In the genomic region with DNA sequence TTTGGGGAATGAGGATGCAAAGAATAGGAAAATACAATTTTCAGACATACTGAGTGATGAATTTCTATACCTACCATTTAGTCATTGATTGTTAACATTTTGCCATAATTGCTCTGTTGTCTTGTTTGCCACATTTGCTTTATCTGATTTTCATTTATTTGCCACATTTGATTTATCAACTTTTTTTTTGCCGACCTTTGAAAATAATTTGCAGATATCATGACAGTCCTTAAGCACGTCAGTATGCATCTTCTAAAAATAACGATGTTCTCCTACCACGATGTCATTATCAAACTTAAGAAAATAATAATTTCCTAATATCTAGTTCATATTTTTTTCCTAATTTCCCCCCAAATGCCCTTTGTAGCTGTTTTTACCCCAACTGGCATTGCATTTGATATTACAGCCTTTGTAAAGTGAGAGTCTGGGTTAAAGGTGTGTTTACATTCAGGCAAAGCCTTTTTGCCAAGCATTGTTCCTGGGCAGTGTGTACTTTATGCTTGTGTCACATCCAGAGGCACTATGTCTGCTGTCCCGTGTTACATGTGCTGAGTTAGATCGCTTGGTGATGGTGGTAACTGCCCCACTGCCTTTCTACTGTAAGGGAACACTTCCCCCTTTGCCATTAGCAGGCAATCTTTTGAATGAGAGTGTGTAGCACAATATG, we compare ENCODE assay signal across 14 cellular contexts. TPM values are rescaled to one million over a fixed set of nuclear protein-coding genes. Genes with fewer than 3 reads are reported as not detected.
DNase-seq lines count a peak whose midpoint lies in the region; ATAC-seq and TF ChIP-seq lines count a peak whose summit lies in the region.
"Had no signal": no experiment of that assay in that cellular context is flagged by ENCODE, and none has a peak within 500 bp of the region (broad histone marks: within the 10 kb centered on the region; RNA-seq: fewer than 3 reads in every experiment).

No MANE protein-coding gene starts in this region.

- POLR2A ChIA-PET in PC-3 (lab: Charles Lee; ENCODE audit: unreplicated experiment), result interaction anchor here (1.1 kb wide), 1 partner anchor 26 kb away, joined by 5 read pairs; a partner anchor contains a TSS

- BruUV-seq in PC-3 (replicated peaks; lab: Mats Ljungman, UMichigan), result TSS peak; percentile 7

- H3K9ac ChIP-seq in PC-3 (ENCODE audit: low read length), result no peak overlapping the region

- ATAC-seq in PC-3 (peak; percentile 48), left lobe of liver (peak; percentile 98)
- ATAC-seq: CD8-positive, alpha-beta T cell had no signal

- H3K4me3 ChIP-seq in LNCaP clone FGC (ENCODE audit: low read depth, low read length) (no peak overlapping the region), PC-3 (ENCODE audit: low read length) (no peak overlapping the region), stomach (no peak overlapping the region)

- no peak overlapping the region for H3K27ac ChIP-seq in PC-3 (ENCODE audit: low read length)
- peak overlapping the region in 1 of 5 donors; percentile 1 for H3K27ac ChIP-seq in stomach

- intact Hi-C loops in PC-3 (cut with micrococcal nuclease), result no loop called here
- intact Hi-C loops in stomach (cut with DNase I; ENCODE audit: low total_unique reads), result no loop called here

- no peak for TF ChIP-seq EP300 in stomach (IDR thresholded peaks at IDR 0.05)

- H3K9me3 ChIP-seq in PC-3 (ENCODE audit: low read length), result no peaks in the 10 kb centered on the region
- no peaks in the 10 kb centered on the region for H3K9me3 ChIP-seq in stomach

- H3K36me3 Mint-ChIP-seq in mesothelial cell of epicardium, result peaks cover 47% of the 10 kb centered on the region

- no peaks in the 10 kb centered on the region for H3K79me2 ChIP-seq in PC-3 (ENCODE audit: low read length)

- no peaks in the 10 kb centered on the region for H3K27me3 Mint-ChIP-seq in mesothelial cell of epicardium (ENCODE audit: low read depth)

- no peaks in the 10 kb centered on the region for H4K20me1 ChIP-seq in PC-3 (ENCODE audit: low read length)

- H3K4me1 Mint-ChIP-seq in mesothelial cell of epicardium, result no peaks in the 10 kb centered on the region
- H3K4me1 Mint-ChIP-seq: CD14-positive monocyte, H9 had no signal

- peaks cover 3% of the 10 kb centered on the region; the same call in 1 of the 2 replicates for H3K4me1 ChIP-seq in PC-3 (ENCODE audit: insufficient read depth, low read length)
- peaks cover 0 to 11% (median 0%) of the 10 kb centered on the region in 4 donors for H3K4me1 ChIP-seq in stomach

- WGBS in stomach, 5 donors, result 40 to 66% (median 48%) methylated on average over 6 of the region's 6 CpGs

- no peaks in the 10 kb centered on the region for H3F3A ChIP-seq in PC-3 (ENCODE audit: low read length, unreplicated experiment)

- H3K9me3 Mint-ChIP-seq in mesothelial cell of epicardium, result peaks cover 4% of the 10 kb centered on the region
- H3K9me3 Mint-ChIP-seq: CD14-positive monocyte; CD8-positive, alpha-beta T cell had no signal

- TF ChIP-seq CTCF in LNCaP clone FGC (IDR thresholded peaks at IDR 0.05; ENCODE audit: control insufficient read depth, extremely low read depth, insufficient read depth) (no peak), PC-3 (conservative IDR thresholded peaks at IDR 0.05; ENCODE audit: low read depth, low read length) (no peak), stomach (IDR thresholded peaks at IDR 0.05) (no peak), mesothelial cell of epicardium (IDR thresholded peaks at IDR 0.05; ENCODE audit: unreplicated experiment) (no peak)

- peak; percentile 1 for DNase-seq in LNCaP clone FGC (ENCODE audit: low read depth)
- DNase-seq in PC-3, result no peak
- DNase-seq in left lobe of liver (ENCODE audit: low spot score), result peak; percentile 61
- peak; percentile 29 for DNase-seq in stomach
- no peak for DNase-seq in NCI-H2196 (lab: John Stamatoyannopoulos, UW; ENCODE audit: unreplicated experiment)
- DNase-seq in mesothelial cell of epicardium (ENCODE audit: low spot score in 2 of 2, unreplicated experiment in 2 of 2), result no peak
- no peak for DNase-seq in NCI-H128 (lab: John Stamatoyannopoulos, UW; ENCODE audit: unreplicated experiment)
- DNase-seq: CD8-positive, alpha-beta T cell; COR-L47; DMS153; DMS79 treated with DMSO at 0.1 percent for 48 hours; GOT3; H9 had no signal

- H3K9me2 ChIP-seq in PC-3 (replicated peaks; ENCODE audit: low read length), result no peaks in the 10 kb centered on the region

- H3K36me3 ChIP-seq in PC-3 (ENCODE audit: low read depth, low read length) (peaks cover 63% of the 10 kb centered on the region), stomach (peaks cover 49 to 98% (median 97%) of the 10 kb centered on the region in 4 donors)

- CTCF ChIA-PET in PC-3 (lab: Charles Lee), result no interaction called here

- H2AFZ ChIP-seq in PC-3 (ENCODE audit: low read length), result no peak overlapping the region

- no peak for TF ChIP-seq POLR2A in stomach (IDR thresholded peaks at IDR 0.05)

- no peak overlapping the region for H3K27ac Mint-ChIP-seq in mesothelial cell of epicardium
- H3K27ac Mint-ChIP-seq: CD8-positive, alpha-beta T cell; H9 had no signal

- H3K4me3 Mint-ChIP-seq in mesothelial cell of epicardium, result no peak overlapping the region
- H3K4me3 Mint-ChIP-seq: CD14-positive monocyte; CD8-positive, alpha-beta T cell; H9 had no signal

- no peak overlapping the region for H3K4me2 ChIP-seq in PC-3 (ENCODE audit: low read length)

- H3K27me3 ChIP-seq in PC-3 (ENCODE audit: low read length) (no peaks in the 10 kb centered on the region), stomach (no peaks in the 10 kb centered on the region)

RNA-seq across cellular contexts. Expression of a gene that starts 26.4 kb away (rescaled TPM):
- total RNA-seq in PC-3 (2014; rRNA removed) (82.1 and 89.5 TPM in 2 replicates), left lobe of liver (30.2 TPM), stomach (10 to 100 TPM in 4 of 5 donors, 1 to 10 TPM in 1; 5.3 to 74.9 (median 26.8) TPM), mesothelial cell of epicardium (33.1 to 38.0 TPM (median 35.2 TPM) in 3 replicates)
- polyA plus RNA-seq in stomach, result 10 to 100 TPM in 2 of 3 donors, 1 to 10 TPM in 1; 9.5 to 29.0 (median 26.1) TPM

RNA-seq across cellular contexts. Expression of a gene that starts 33.1 kb away (rescaled TPM):
- total RNA-seq in PC-3 (2014; rRNA removed), result 76.7 and 83.6 TPM in 2 replicates
- total RNA-seq in left lobe of liver, result 35.4 TPM
- 100 to 1,000 TPM in 4 of 5 donors, 10 to 100 TPM in 1; 29.2 to 139 (median 114) TPM for total RNA-seq in stomach
- 100 to 1,000 TPM; 176 to 187 (median 178) TPM for polyA plus RNA-seq in stomach
- total RNA-seq in mesothelial cell of epicardium, result 64.2 to 65.3 TPM (median 64.8 TPM) in 3 replicates

RNA-seq across cellular contexts. Expression of a gene that starts 37.1 kb away (rescaled TPM):
- total RNA-seq in PC-3 (2014; rRNA removed) (17.7 and 22.8 TPM in 2 replicates), left lobe of liver (15.3 TPM), stomach (10 to 100 TPM in 2 of 5 donors, 1 to 10 TPM in 2, under 1 TPM in 1; 0.58 to 20.7 (median 4.9) TPM), mesothelial cell of epicardium (19.2 to 22.0 TPM (median 20.6 TPM) in 3 replicates)
- polyA plus RNA-seq in stomach, result 1 to 10 TPM; 4.7 to 7.5 (median 5.2) TPM

RNA-seq across cellular contexts. Expression of a gene that starts 53.7 kb away (rescaled TPM):
- 101 and 124 TPM in 2 replicates for total RNA-seq in PC-3 (2014; rRNA removed)
- total RNA-seq in left lobe of liver, result 5.6 TPM
- total RNA-seq in stomach, result 10 to 100 TPM in 3 of 5 donors, 1 to 10 TPM in 1, not detected in 1; 4.5 to 23.3 (median 13.8) TPM
- polyA plus RNA-seq in stomach, result 10 to 100 TPM; 15.7 to 30.4 (median 23.0) TPM
- 22.2 to 25.7 TPM (median 23.7 TPM) in 3 replicates for total RNA-seq in mesothelial cell of epicardium

Comparison
In these comparisons a context has a peak if more than half of its experiments do, and no peak if none do; other contexts are left out.
1. DNase-seq: peak in LNCaP clone FGC (single experiment), left lobe of liver (single experiment) and stomach (single experiment); none in PC-3 (single experiment), NCI-H2196 (single experiment), mesothelial cell of epicardium (0 of 2) and NCI-H128 (single experiment).